In the genomic region with DNA sequence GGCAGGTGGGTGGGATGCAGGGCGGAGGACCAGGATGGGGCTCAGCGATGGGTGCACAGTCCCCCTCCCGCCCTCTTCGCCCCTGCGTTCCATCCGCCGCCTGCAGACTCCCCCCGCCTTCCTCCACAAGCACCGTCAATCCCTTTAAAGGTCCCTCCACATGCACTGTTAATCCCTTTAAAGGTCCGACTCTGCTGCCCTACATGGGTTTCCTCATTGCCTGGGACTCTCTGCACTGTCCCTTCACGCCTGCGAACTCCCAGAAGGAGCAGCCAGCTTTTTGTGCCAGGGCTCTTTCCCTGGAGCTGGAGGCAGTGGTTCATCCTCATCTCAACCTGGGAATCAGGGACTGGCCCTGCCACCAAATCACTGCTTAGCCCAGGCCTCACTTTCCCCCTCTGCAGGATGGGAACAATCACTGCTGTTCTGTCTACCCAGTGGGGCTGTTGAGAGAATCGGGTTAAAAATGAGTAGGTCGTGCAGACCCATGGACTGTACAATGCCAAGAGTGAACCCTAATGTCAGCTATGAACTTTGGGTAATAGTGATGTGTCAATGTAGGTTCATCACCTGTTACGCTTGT, we compare ENCODE assay signal across 14 cellular contexts. TPM values are rescaled to one million over a fixed set of nuclear protein-coding genes. Genes with fewer than 3 reads are reported as not detected.
"Had no signal": no experiment of that assay in that cellular context is flagged by ENCODE, and none has a peak within 500 bp of the region (broad histone marks: within the 10 kb centered on the region; RNA-seq: fewer than 3 reads in every experiment).

No MANE protein-coding gene starts in this region.

- H3K36me3 ChIP-seq: left ventricle myocardium inferior, pancreas, tibial nerve had no signal

- H3K27me3 ChIP-seq: pancreas had no signal

- H3K27ac ChIP-seq: left ventricle myocardium inferior, pancreas, skin epidermis, tibial nerve had no signal

- H3K9me3 ChIP-seq: left ventricle myocardium inferior, pancreas, tibial nerve had no signal

- ATAC-seq: activated T-cell treated with anti-CD3 and anti-CD28 coated beads, Interleukin-2, amount 50 U/mL, for 72 hours; pancreas had no signal

- H3K27ac Mint-ChIP-seq: activated CD4-positive, alpha-beta memory T cell treated with anti-CD3 and anti-CD28 coated beads for 36 hours; activated T-cell treated with anti-CD3 and anti-CD28 coated beads, Interleukin-2, amount 50 U/mL, for 72 hours; nephron progenitor cell had no signal

- H3K9me3 Mint-ChIP-seq: activated CD4-positive, alpha-beta memory T cell treated with anti-CD3 and anti-CD28 coated beads for 36 hours; activated T-cell treated with anti-CD3 and anti-CD28 coated beads, Interleukin-2, amount 50 U/mL, for 72 hours; nephron progenitor cell had no signal

- H3K27me3 Mint-ChIP-seq: activated CD4-positive, alpha-beta memory T cell treated with anti-CD3 and anti-CD28 coated beads for 36 hours had no signal

- H3K4me3 Mint-ChIP-seq: activated CD4-positive, alpha-beta memory T cell treated with anti-CD3 and anti-CD28 coated beads for 36 hours; activated T-cell treated with anti-CD3 and anti-CD28 coated beads, Interleukin-2, amount 50 U/mL, for 72 hours; nephron progenitor cell had no signal

- H3K4me3 ChIP-seq: left ventricle myocardium inferior, pancreas, skin epidermis, tibial nerve had no signal

- DNase-seq: activated CD4-positive, alpha-beta T cell treated with anti-CD3 and anti-CD28 coated beads for 1 hour; activated naive CD4-positive, alpha-beta T cell; activated T-cell treated with anti-CD3 and anti-CD28 coated beads, Interleukin-2, amount 50 U/mL, for 72 hours; aorta; foreskin fibroblast; left ventricle myocardium inferior; mesenchymal stem cell; T-helper 9 cell had no signal

RNA-seq across cellular contexts. Expression of gene GRIK5, which starts 26.3 kb away (rescaled TPM):
- total RNA-seq: dermis microvascular lymphatic vessel endothelial cell had no signal
